ENCODE assay signal across 23 cellular contexts in genomic region chr1:35359995-35360394, GRCh38.
DNase-seq lines count a peak whose midpoint lies in the region; ATAC-seq and TF ChIP-seq lines count a peak whose summit lies in the region.
"Had no signal": no experiment of that assay in that cellular context is flagged by ENCODE, and none has a peak within 500 bp of the region (broad histone marks: within the 10 kb centered on the region; RNA-seq: fewer than 3 reads in every experiment).

No MANE protein-coding gene starts in this region.

- H3K27me3 Mint-ChIP-seq in activated T-helper 1 cell treated with anti-CD3 and anti-CD28 coated beads, Interleukin-12 subunit alpha, Interleukin-12 subunit beta, Interleukin-2, Interleukin-4 antibody, amounts not matched to agents 30 ng/mL and 10 ng/mL and 1 ng/mL, durations not matched to agents 14 hours and 24 hours and 36 hours (ENCODE audit: insufficient read depth): no peaks in the 10 kb centered on the region
- no peaks in the 10 kb centered on the region for H3K27me3 Mint-ChIP-seq in T-helper 17 cell
- H3K27me3 Mint-ChIP-seq: CD4-positive, alpha-beta T cell; CD8-positive, alpha-beta memory T cell had no signal

- H3K27ac Mint-ChIP-seq in activated T-helper 1 cell treated with anti-CD3 and anti-CD28 coated beads, Interleukin-12 subunit alpha, Interleukin-12 subunit beta, Interleukin-2, Interleukin-4 antibody, amounts not matched to agents 30 ng/mL and 10 ng/mL and 1 ng/mL, durations not matched to agents 14 hours and 24 hours and 36 hours: peak overlapping the region; percentile 9
- H3K27ac Mint-ChIP-seq in T-helper 17 cell: no peak overlapping the region
- H3K27ac Mint-ChIP-seq: CD4-positive, alpha-beta T cell had no signal

- H3K27ac ChIP-seq in left ventricle myocardium inferior (replicated peaks) (peak overlapping the region; percentile 24), heart left ventricle (no peak overlapping the region), HEK293 (ENCODE audit: extremely low read depth, low read depth, low read length) (no peak overlapping the region)
- H3K27ac ChIP-seq: A549; BLaER1 treated with 17β-estradiol and CSF1 and Interleukin-3, amounts not matched to agents 10 nM and 100 nM had no signal

- H3K4me3 Mint-ChIP-seq in activated T-helper 1 cell treated with anti-CD3 and anti-CD28 coated beads, Interleukin-12 subunit alpha, Interleukin-12 subunit beta, Interleukin-2, Interleukin-4 antibody, amounts not matched to agents 30 ng/mL and 10 ng/mL and 1 ng/mL, durations not matched to agents 14 hours and 24 hours and 36 hours: no peak overlapping the region
- H3K4me3 Mint-ChIP-seq in T-helper 17 cell: no peak overlapping the region
- H3K4me3 Mint-ChIP-seq: CD14-positive monocyte; CD4-positive, alpha-beta T cell; CD8-positive, alpha-beta memory T cell had no signal

- peaks cover 14% of the 10 kb centered on the region for H3K36me3 Mint-ChIP-seq in activated T-helper 1 cell treated with anti-CD3 and anti-CD28 coated beads, Interleukin-12 subunit alpha, Interleukin-12 subunit beta, Interleukin-2, Interleukin-4 antibody, amounts not matched to agents 30 ng/mL and 10 ng/mL and 1 ng/mL, durations not matched to agents 14 hours and 24 hours and 36 hours (ENCODE audit: low read depth)
- peaks cover 22% of the 10 kb centered on the region for H3K36me3 Mint-ChIP-seq in T-helper 17 cell (ENCODE audit: low read depth)

- TF ChIP-seq CTCF in left ventricle myocardium inferior (IDR thresholded peaks at IDR 0.05; ENCODE audit: borderline replicate concordance) (no peak), heart left ventricle (IDR thresholded peaks at IDR 0.05) (no peak), HEK293 (tag by site-specific recombination; IDR thresholded peaks at IDR 0.05) (no peak)

- H3K36me3 ChIP-seq in left ventricle myocardium inferior (peaks cover 20% of the 10 kb centered on the region), heart left ventricle (peaks cover 0 to 36% (median 13%) of the 10 kb centered on the region in 9 donors), HEK293 (ENCODE audit: control insufficient read depth in 2 of 2, insufficient read depth in 1 of 2, low read length in 2 of 2) (peaks cover 0 to 36% of the 10 kb centered on the region in 2 experiments; a peak in 1 of 3 replicates)
- H3K36me3 ChIP-seq: BE2C had no signal

- DNase-seq in left ventricle myocardium inferior (no peak), heart left ventricle (no peak), T-helper 2 cell (no peak), T-helper 17 cell (no peak), MV-4-11 (lab: John Stamatoyannopoulos, UW) (no peak)
- no peak for DNase-seq in activated T-helper 1 cell treated with anti-CD3 and anti-CD28 coated beads, Interleukin-12 subunit alpha, Interleukin-12 subunit beta, Interleukin-2, Interleukin-4 antibody, amounts not matched to agents 30 ng/mL and 10 ng/mL and 1 ng/mL, durations not matched to agents 14 hours and 24 hours and 36 hours (ENCODE audit: low spot score)
- DNase-seq: 8988T; ACHN; AML-193; BE2C; CD4-positive, alpha-beta T cell; CD8-positive, alpha-beta memory T cell; DMS 273 treated with DMSO at 0.1 percent for 48 hours; DMS79; EL; GDM1; H7; HCEC 1CT had no signal

- CTCF ChIA-PET in HEK293 (lab: Yijun Ruan, JAX): no interaction called here

- peaks cover 20% of the 10 kb centered on the region for H3K4me1 ChIP-seq in left ventricle myocardium inferior
- peaks cover 0 to 19% (median 1%) of the 10 kb centered on the region in 12 donors for H3K4me1 ChIP-seq in heart left ventricle
- H3K4me1 ChIP-seq in HEK293 (ENCODE audit: control insufficient read depth, insufficient read depth, low read length): peaks cover 6% of the 10 kb centered on the region; the same call in 1 of the 2 replicates
- H3K4me1 ChIP-seq: A549, BE2C had no signal

- H3K4me1 Mint-ChIP-seq in activated T-helper 1 cell treated with anti-CD3 and anti-CD28 coated beads, Interleukin-12 subunit alpha, Interleukin-12 subunit beta, Interleukin-2, Interleukin-4 antibody, amounts not matched to agents 30 ng/mL and 10 ng/mL and 1 ng/mL, durations not matched to agents 14 hours and 24 hours and 36 hours (ENCODE audit: low read depth): no peaks in the 10 kb centered on the region
- H3K4me1 Mint-ChIP-seq in T-helper 17 cell: peaks cover 30% of the 10 kb centered on the region

- ATAC-seq in heart left ventricle (no peak), T-helper 17 cell (no peak)
- ATAC-seq: A549, GM12878 had no signal

- H3K4me3 ChIP-seq in left ventricle myocardium inferior (no peak overlapping the region), heart left ventricle (no peak overlapping the region), HEK293 (ENCODE audit: low read depth, low read length) (no peak overlapping the region)
- H3K4me3 ChIP-seq: A549; BLaER1 treated with 17β-estradiol and CSF1 and Interleukin-3, amounts not matched to agents 10 nM and 100 nM; GM12878 had no signal

- POLR2A ChIA-PET in HEK293 (lab: Yijun Ruan, JAX): no interaction called here

- no peak for TF ChIP-seq POLR2A in heart left ventricle (IDR thresholded peaks at IDR 0.05)

- intact Hi-C loops in left ventricle myocardium inferior (cut with micrococcal nuclease) (no loop called here), heart left ventricle (cut with DNase I) (no loop called here)
- intact Hi-C loops in activated T-helper 1 cell treated with anti-CD3 and anti-CD28 coated beads, Interleukin-12 subunit alpha, Interleukin-12 subunit beta, Interleukin-2, Interleukin-4 antibody, amounts not matched to agents 30 ng/mL and 10 ng/mL and 1 ng/mL, durations not matched to agents 14 hours and 24 hours and 36 hours (cut with micrococcal nuclease): no loop called here

- H3K9me3 Mint-ChIP-seq in activated T-helper 1 cell treated with anti-CD3 and anti-CD28 coated beads, Interleukin-12 subunit alpha, Interleukin-12 subunit beta, Interleukin-2, Interleukin-4 antibody, amounts not matched to agents 30 ng/mL and 10 ng/mL and 1 ng/mL, durations not matched to agents 14 hours and 24 hours and 36 hours: no peaks in the 10 kb centered on the region
- H3K9me3 Mint-ChIP-seq: CD14-positive monocyte; CD4-positive, alpha-beta T cell; CD8-positive, alpha-beta memory T cell had no signal

- H3K9me3 ChIP-seq in left ventricle myocardium inferior (replicated peaks) (no peaks in the 10 kb centered on the region), heart left ventricle (no peaks in the 10 kb centered on the region), HEK293 (ENCODE audit: control insufficient read depth, insufficient read depth, low read depth, low read length) (no peaks in the 10 kb centered on the region), T-helper 17 cell (ENCODE audit: control insufficient read depth, low read length, poor library complexity, severe bottlenecking) (no peaks in the 10 kb centered on the region)
- H3K9me3 ChIP-seq: A549; BE2C; BLaER1 treated with 17β-estradiol and CSF1 and Interleukin-3, amounts not matched to agents 10 nM and 100 nM had no signal

- H3K27me3 ChIP-seq in left ventricle myocardium inferior (ENCODE audit: low read depth): no peaks in the 10 kb centered on the region
- no peaks in the 10 kb centered on the region for H3K27me3 ChIP-seq in heart left ventricle
- H3K27me3 ChIP-seq: BE2C; BLaER1 treated with 17β-estradiol and CSF1 and Interleukin-3, amounts not matched to agents 10 nM and 100 nM had no signal

TF ChIP-seq in HEK293, 187 proteins besides CTCF, POLR2A, EP300 and RAD21 (continues in another document):
- TF ChIP-seq BCL11A (tag by site-specific recombination; IDR thresholded peaks at IDR 0.05; ENCODE audit: low read depth) (no peak), ZNF433 (tag by site-specific recombination; IDR thresholded peaks at IDR 0.05; ENCODE audit: low read depth) (no peak), ZBTB20 (tag by site-specific recombination; IDR thresholded peaks at IDR 0.05) (no peak), ZSCAN18 (tag by site-specific recombination; IDR thresholded peaks at IDR 0.05) (no peak)
